ENCODE assay signal across 1 cellular context in the genomic region with DNA sequence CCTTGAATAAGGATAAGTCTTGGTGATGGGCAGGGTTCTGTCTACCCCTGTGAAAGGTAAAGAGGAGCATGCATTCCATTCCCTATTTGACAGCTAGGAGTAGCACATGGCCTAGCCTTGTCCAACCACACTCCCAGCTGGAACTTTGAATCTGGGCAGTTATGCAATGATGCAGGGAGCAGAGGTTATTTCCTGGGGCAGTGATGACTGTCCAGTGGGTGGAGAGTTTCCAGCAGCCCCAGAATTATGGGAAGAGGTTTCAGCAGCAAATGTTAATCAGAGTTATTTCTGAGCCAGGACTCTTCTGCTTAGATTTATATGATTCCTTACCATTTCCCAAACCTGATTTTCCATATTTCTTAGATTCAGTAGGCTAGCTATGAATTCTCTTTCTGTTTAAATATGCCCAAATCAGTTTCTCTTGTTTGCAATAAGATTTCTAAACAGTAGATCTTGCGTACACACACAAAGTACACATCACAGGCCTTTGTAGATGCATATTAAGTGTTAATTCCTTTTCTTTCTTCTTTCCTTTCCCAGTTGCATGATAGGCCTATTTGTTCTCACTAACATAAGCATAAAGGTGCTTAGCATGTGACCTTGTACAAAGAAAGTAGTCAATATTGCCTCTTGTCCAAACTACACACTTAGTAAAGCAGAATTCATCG.
TF ChIP-seq lines count a peak whose summit lies in the region.

No MANE protein-coding gene starts in this region.

TF ChIP-seq in liver, 16 proteins besides CTCF, POLR2A, EP300 and RAD21 (continued from another document):
- peak; percentile 50 to 79 for TF ChIP-seq JUND (IDR thresholded peaks at IDR 0.05)
- TF ChIP-seq, protein P1, sequence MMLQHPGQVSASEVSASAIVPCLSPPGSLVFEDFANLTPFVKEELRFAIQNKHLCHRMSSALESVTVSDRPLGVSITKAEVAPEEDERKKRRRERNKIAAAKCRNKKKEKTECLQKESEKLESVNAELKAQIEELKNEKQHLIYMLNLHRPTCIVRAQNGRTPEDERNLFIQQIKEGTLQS (IDR thresholded peaks at IDR 0.05): peak; percentile 65
- TF ChIP-seq GABPA (IDR thresholded peaks at IDR 0.05 in 1 of 2, conservative IDR thresholded peaks at IDR 0.05 in 1 of 2): peak in 1 of 2 donors; percentile 77
- TF ChIP-seq, protein P2, sequence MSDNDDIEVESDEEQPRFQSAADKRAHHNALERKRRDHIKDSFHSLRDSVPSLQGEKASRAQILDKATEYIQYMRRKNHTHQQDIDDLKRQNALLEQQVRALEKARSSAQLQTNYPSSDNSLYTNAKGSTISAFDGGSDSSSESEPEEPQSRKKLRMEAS (IDR thresholded peaks at IDR 0.05): peak; percentile 94
- peak; percentile 78 for TF ChIP-seq YY1 (IDR thresholded peaks at IDR 0.05)
